In the genomic region with DNA sequence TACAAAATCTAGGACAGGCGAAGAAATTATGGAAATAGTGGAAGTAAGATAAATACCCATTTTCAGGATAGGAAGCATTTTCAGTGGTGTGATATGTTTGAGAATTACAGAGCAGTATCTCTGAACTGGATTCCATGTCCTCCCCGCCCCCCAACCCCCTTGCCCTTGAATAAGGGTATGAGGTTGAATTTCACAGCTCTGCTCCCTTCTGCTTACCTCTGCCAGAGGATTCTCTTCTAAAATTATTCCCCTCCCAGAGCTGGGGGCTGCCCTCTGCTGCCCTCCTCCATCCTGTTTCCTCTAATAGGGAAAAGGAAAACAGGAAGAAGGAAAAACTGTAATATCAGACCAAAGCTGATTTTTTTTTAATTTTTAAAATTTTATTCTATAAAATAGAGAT, we compare ENCODE assay signal across 25 cellular contexts. TPM values are rescaled to one million over a fixed set of nuclear protein-coding genes. Genes with fewer than 3 reads are reported as not detected.
DNase-seq lines count a peak whose midpoint lies in the region; ATAC-seq and TF ChIP-seq lines count a peak whose summit lies in the region.
"Had no signal": no experiment of that assay in that cellular context is flagged by ENCODE, and none has a peak within 500 bp of the region (broad histone marks: within the 10 kb centered on the region; RNA-seq: fewer than 3 reads in every experiment).

No MANE protein-coding gene starts in this region.

- ATAC-seq in effector memory CD8-positive, alpha-beta T cell (replicated peaks), result no peak
- no peak for ATAC-seq in stimulated activated effector memory CD8-positive, alpha-beta T cell treated with anti-CD3 and anti-CD28 coated beads, Interleukin-12 subunit alpha, Interleukin-12 subunit beta, amount 100 ng/mL, for 72 hours

- H3K9me3 Mint-ChIP-seq in activated CD4-positive, alpha-beta memory T cell treated with anti-CD3 and anti-CD28 coated beads for 36 hours, result no peaks in the 10 kb centered on the region
- no peaks in the 10 kb centered on the region for H3K9me3 Mint-ChIP-seq in effector memory CD8-positive, alpha-beta T cell
- no peaks in the 10 kb centered on the region for H3K9me3 Mint-ChIP-seq in stimulated activated effector memory CD8-positive, alpha-beta T cell treated with anti-CD3 and anti-CD28 coated beads, Interleukin-12 subunit alpha, Interleukin-12 subunit beta, amount 100 ng/mL, for 72 hours

- peaks cover 53% of the 10 kb centered on the region for H3K4me1 Mint-ChIP-seq in activated CD4-positive, alpha-beta memory T cell treated with anti-CD3 and anti-CD28 coated beads for 36 hours (ENCODE audit: low read depth)
- peaks cover 31% of the 10 kb centered on the region in 2 donors for H3K4me1 Mint-ChIP-seq in effector memory CD8-positive, alpha-beta T cell (ENCODE audit: low read depth in 2 of 2)
- peaks cover 47% of the 10 kb centered on the region for H3K4me1 Mint-ChIP-seq in stimulated activated effector memory CD8-positive, alpha-beta T cell treated with anti-CD3 and anti-CD28 coated beads, Interleukin-12 subunit alpha, Interleukin-12 subunit beta, amount 100 ng/mL, for 72 hours

- no peak overlapping the region for H3K4me3 ChIP-seq in left ventricle myocardium inferior
- H3K4me3 ChIP-seq in right atrium auricular region, result no peak overlapping the region
- H3K4me3 ChIP-seq: lung, MG63, SJSA1, testis had no signal

- POLR2A ChIA-PET in activated CD4-positive, alpha-beta memory T cell treated with anti-CD3 and anti-CD28 coated beads for 36 hours (lab: Charles Lee), result interaction anchor here (0.9 to 1.3 kb wide), 3 partner anchors 8 to 99 kb away, joined by 3 to 6 read pairs (median 4); partner anchors contain the start of gene EPHA1

- H3K27me3 Mint-ChIP-seq in activated CD4-positive, alpha-beta memory T cell treated with anti-CD3 and anti-CD28 coated beads for 36 hours, result no peaks in the 10 kb centered on the region
- H3K27me3 Mint-ChIP-seq in effector memory CD8-positive, alpha-beta T cell, result no peaks in the 10 kb centered on the region

- H3K36me3 ChIP-seq in left ventricle myocardium inferior (peaks cover 47% of the 10 kb centered on the region), right atrium auricular region (peaks cover 41% of the 10 kb centered on the region)

- H3K9me3 ChIP-seq in left ventricle myocardium inferior (replicated peaks), result no peaks in the 10 kb centered on the region
- no peaks in the 10 kb centered on the region for H3K9me3 ChIP-seq in right atrium auricular region
- H3K9me3 ChIP-seq: MG63, SJSA1, testis had no signal

- DNase-seq in left ventricle myocardium inferior, result no peak
- DNase-seq in right atrium auricular region (ENCODE audit: low spot score), result no peak
- no peak for DNase-seq in activated CD4-positive, alpha-beta memory T cell treated with anti-CD3 and anti-CD28 coated beads for 36 hours
- no peak for DNase-seq in effector memory CD8-positive, alpha-beta T cell
- DNase-seq in stimulated activated effector memory CD8-positive, alpha-beta T cell treated with anti-CD3 and anti-CD28 coated beads, Interleukin-12 subunit alpha, Interleukin-12 subunit beta, amount 100 ng/mL, for 72 hours (ENCODE audit: low spot score in 2 of 2), result no peak
- DNase-seq in NCI-H446 treated with DMSO at 0.1 percent for 48 hours (lab: John Stamatoyannopoulos, UW), result no peak
- DNase-seq in activated T-cell treated with anti-CD3 and anti-CD28 coated beads for 4 hours, result no peak
- DNase-seq: activated CD8-positive, alpha-beta memory T cell treated with anti-CD3 and anti-CD28 coated beads, Interleukin-2, amount 50 U/mL, for 4 hours; amniotic stem cell; effector CD4-positive, alpha-beta T cell; MG63; NCI-H1105 treated with DMSO at 0.1 percent for 48 hours; NCI-H2081 treated with DMSO at 0.1 percent for 48 hours; NCI-H774; posterior cingulate gyrus; stimulated activated CD4-positive, alpha-beta T cell treated with anti-CD3 and anti-CD28 coated beads, Interleukin-15, amount 100 ng/mL, for 24 hours; stimulated activated naive CD8-positive, alpha-beta T cell treated with anti-CD3 and anti-CD28 coated beads, Interleukin-15, Interleukin-2, amounts not matched to agents 100 U/mL and 50 U/mL, for 24 hours; testis had no signal

- TF ChIP-seq CTCF in left ventricle myocardium inferior (IDR thresholded peaks at IDR 0.05; ENCODE audit: borderline replicate concordance), result no peak
- no peak for TF ChIP-seq CTCF in right atrium auricular region (IDR thresholded peaks at IDR 0.05)

- peaks cover 50% of the 10 kb centered on the region for H3K36me3 Mint-ChIP-seq in activated CD4-positive, alpha-beta memory T cell treated with anti-CD3 and anti-CD28 coated beads for 36 hours
- peaks cover 36% of the 10 kb centered on the region for H3K36me3 Mint-ChIP-seq in effector memory CD8-positive, alpha-beta T cell (ENCODE audit: insufficient read depth)
- H3K36me3 Mint-ChIP-seq in stimulated activated effector memory CD8-positive, alpha-beta T cell treated with anti-CD3 and anti-CD28 coated beads, Interleukin-12 subunit alpha, Interleukin-12 subunit beta, amount 100 ng/mL, for 72 hours, result peaks cover 60% of the 10 kb centered on the region

- H3K27ac ChIP-seq in left ventricle myocardium inferior (replicated peaks) (peak overlapping the region; percentile 16), right atrium auricular region (no peak overlapping the region)
- H3K27ac ChIP-seq: C4-2B, SJSA1, testis had no signal

- no peaks in the 10 kb centered on the region for H3K27me3 ChIP-seq in left ventricle myocardium inferior (ENCODE audit: low read depth)
- no peaks in the 10 kb centered on the region for H3K27me3 ChIP-seq in right atrium auricular region
- H3K27me3 ChIP-seq: MG63, SJSA1, testis had no signal

- H3K27ac Mint-ChIP-seq in activated CD4-positive, alpha-beta memory T cell treated with anti-CD3 and anti-CD28 coated beads for 36 hours, result peak overlapping the region; percentile 3
- H3K27ac Mint-ChIP-seq in effector memory CD8-positive, alpha-beta T cell, result peak overlapping the region; percentile 73 to 97
- H3K27ac Mint-ChIP-seq in stimulated activated effector memory CD8-positive, alpha-beta T cell treated with anti-CD3 and anti-CD28 coated beads, Interleukin-12 subunit alpha, Interleukin-12 subunit beta, amount 100 ng/mL, for 72 hours, result peak overlapping the region; percentile 20

- CTCF ChIA-PET in activated CD4-positive, alpha-beta memory T cell treated with anti-CD3 and anti-CD28 coated beads for 36 hours (lab: Charles Lee), result interaction anchor here (0.7 to 4.9 kb wide), 7 partner anchors 8 to 93 kb away, joined by 3 to 45 read pairs (median 7); no protein-coding TSS in a partner anchor

- intact Hi-C loops in left ventricle myocardium inferior (cut with micrococcal nuclease), result no loop called here
- intact Hi-C loops in activated CD4-positive, alpha-beta memory T cell treated with anti-CD3 and anti-CD28 coated beads for 36 hours (cut with micrococcal nuclease), result loop anchor here (5.0 kb wide), 1 partner anchor 46 kb away; the partner anchor contains the start of gene GSTK1

- H3K4me1 ChIP-seq in left ventricle myocardium inferior, result peaks cover 29% of the 10 kb centered on the region
- peaks cover 0 to 7% of the 10 kb centered on the region in 2 donors for H3K4me1 ChIP-seq in right atrium auricular region
- H3K4me1 ChIP-seq: SJSA1, testis had no signal

- no peak overlapping the region for H3K4me3 Mint-ChIP-seq in activated CD4-positive, alpha-beta memory T cell treated with anti-CD3 and anti-CD28 coated beads for 36 hours
- H3K4me3 Mint-ChIP-seq in effector memory CD8-positive, alpha-beta T cell, result no peak overlapping the region
- no peak overlapping the region for H3K4me3 Mint-ChIP-seq in stimulated activated effector memory CD8-positive, alpha-beta T cell treated with anti-CD3 and anti-CD28 coated beads, Interleukin-12 subunit alpha, Interleukin-12 subunit beta, amount 100 ng/mL, for 72 hours

RNA-seq across cellular contexts. Expression of gene CLCN1, which starts 7.3 kb away (rescaled TPM):
- total RNA-seq in left ventricle myocardium inferior (not detected), right atrium auricular region (not detected)
- under 1 TPM in 1 of 2 experiments, not detected in 1; 0.17 TPM for total RNA-seq in activated CD4-positive, alpha-beta memory T cell treated with anti-CD3 and anti-CD28 coated beads for 36 hours
- total RNA-seq: epithelial cell of proximal tubule, HT1080, kidney epithelial cell, SJSA1 had no signal

RNA-seq across cellular contexts. Expression of gene CASP2, which starts 20.5 kb away (rescaled TPM):
- total RNA-seq in left ventricle myocardium inferior (10.9 TPM), right atrium auricular region (1 to 10 TPM; 5.2 to 7.6 TPM)
- total RNA-seq in activated CD4-positive, alpha-beta memory T cell treated with anti-CD3 and anti-CD28 coated beads for 36 hours, result 100 to 1,000 TPM; 117 to 129 TPM

RNA-seq across cellular contexts. Expression of gene TMEM139, which starts 23.9 kb away (rescaled TPM):
- total RNA-seq in left ventricle myocardium inferior, result 8.8 TPM
- 10 to 100 TPM in 1 of 2 donors, 1 to 10 TPM in 1; 7.8 to 12.3 TPM for total RNA-seq in right atrium auricular region
- total RNA-seq in activated CD4-positive, alpha-beta memory T cell treated with anti-CD3 and anti-CD28 coated beads for 36 hours, result under 1 TPM; 0.29 to 0.70 TPM
- total RNA-seq: Daoy, HT1080, SJSA1 had no signal

RNA-seq across cellular contexts. Expression of gene GSTK1, which starts 45.4 kb away (rescaled TPM):
- total RNA-seq in left ventricle myocardium inferior (291 TPM), right atrium auricular region (100 to 1,000 TPM; 169 to 270 TPM)
- total RNA-seq in activated CD4-positive, alpha-beta memory T cell treated with anti-CD3 and anti-CD28 coated beads for 36 hours, result 100 to 1,000 TPM; 218 to 224 TPM

RNA-seq across cellular contexts. Expression of gene FAM131B, which starts 53.9 kb away (rescaled TPM):
- total RNA-seq in left ventricle myocardium inferior (0.47 TPM), right atrium auricular region (under 1 TPM; 0.08 to 0.48 TPM)
- total RNA-seq in activated CD4-positive, alpha-beta memory T cell treated with anti-CD3 and anti-CD28 coated beads for 36 hours, result 1 to 10 TPM; 1.9 to 2.3 TPM

Comparison
In these comparisons a context has a peak if more than half of its experiments do, and no peak if none do; other contexts are left out.
1. H3K27ac Mint-ChIP-seq: peak in every context shown above with its lines; median percentile 85 in effector memory CD8-positive, alpha-beta T cell; 20 in stimulated activated effector memory CD8-positive, alpha-beta T cell treated with anti-CD3 and anti-CD28 coated beads, Interleukin-12 subunit alpha, Interleukin-12 subunit beta, amount 100 ng/mL, for 72 hours; 3 in activated CD4-positive, alpha-beta memory T cell treated with anti-CD3 and anti-CD28 coated beads for 36 hours.